In the genomic region with DNA sequence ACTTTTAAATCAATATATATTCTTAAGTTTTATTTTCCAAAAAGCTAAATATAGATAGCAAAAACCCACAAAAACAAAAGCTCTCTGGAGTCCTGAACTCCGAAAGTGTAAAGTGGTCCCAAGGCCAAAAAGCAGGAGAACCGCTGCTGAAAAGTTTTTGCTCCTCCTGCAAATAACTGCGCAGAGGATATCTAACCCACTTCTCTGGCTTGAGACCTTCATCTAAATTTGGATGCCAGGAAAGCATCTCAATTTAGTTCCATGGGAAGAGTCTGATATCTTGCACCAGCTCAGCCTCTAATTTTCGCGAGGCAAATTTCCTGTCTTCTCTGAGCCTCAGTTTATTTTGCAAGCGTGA, we compare ENCODE assay signal across 1 cellular context.
TF ChIP-seq lines count a peak whose summit lies in the region.

No MANE protein-coding gene starts in this region.

TF ChIP-seq in GM12878, 131 proteins besides CTCF, POLR2A, EP300 and RAD21:
- TF ChIP-seq BACH1 (IDR thresholded peaks at IDR 0.05; ENCODE audit: borderline replicate concordance) (no peak), CREB1 (IDR thresholded peaks at IDR 0.05; ENCODE audit: low read depth) (no peak), SP1 (IDR thresholded peaks at IDR 0.05; ENCODE audit: low read depth, low read length) (no peak), NFYA (IDR thresholded peaks at IDR 0.05; ENCODE audit: borderline replicate concordance, low read depth, low read length) (no peak), BCL11A (IDR thresholded peaks at IDR 0.05; ENCODE audit: low read depth, low read length) (no peak), E2F8 (IDR thresholded peaks at IDR 0.05; ENCODE audit: low read depth, partially characterized antibody) (no peak), NR2C2 (IDR thresholded peaks at IDR 0.05; ENCODE audit: borderline replicate concordance, control insufficient read depth, insufficient read length, low read depth) (no peak), ZBTB40 (IDR thresholded peaks at IDR 0.05; ENCODE audit: borderline replicate concordance) (no peak), SPI1 (IDR thresholded peaks at IDR 0.05; ENCODE audit: borderline replicate concordance, insufficient read depth, low read depth, low read length) (no peak)
